In genomic region chr2:58203018-58203417, GRCh38 we compare ENCODE assay signal across 1 cellular context.
TF ChIP-seq lines count a peak whose summit lies in the region.

No MANE protein-coding gene starts in this region.

TF ChIP-seq in HepG2, 621 proteins besides CTCF, POLR2A, EP300 and RAD21 (continued from another document):
- TF ChIP-seq, protein P1, sequence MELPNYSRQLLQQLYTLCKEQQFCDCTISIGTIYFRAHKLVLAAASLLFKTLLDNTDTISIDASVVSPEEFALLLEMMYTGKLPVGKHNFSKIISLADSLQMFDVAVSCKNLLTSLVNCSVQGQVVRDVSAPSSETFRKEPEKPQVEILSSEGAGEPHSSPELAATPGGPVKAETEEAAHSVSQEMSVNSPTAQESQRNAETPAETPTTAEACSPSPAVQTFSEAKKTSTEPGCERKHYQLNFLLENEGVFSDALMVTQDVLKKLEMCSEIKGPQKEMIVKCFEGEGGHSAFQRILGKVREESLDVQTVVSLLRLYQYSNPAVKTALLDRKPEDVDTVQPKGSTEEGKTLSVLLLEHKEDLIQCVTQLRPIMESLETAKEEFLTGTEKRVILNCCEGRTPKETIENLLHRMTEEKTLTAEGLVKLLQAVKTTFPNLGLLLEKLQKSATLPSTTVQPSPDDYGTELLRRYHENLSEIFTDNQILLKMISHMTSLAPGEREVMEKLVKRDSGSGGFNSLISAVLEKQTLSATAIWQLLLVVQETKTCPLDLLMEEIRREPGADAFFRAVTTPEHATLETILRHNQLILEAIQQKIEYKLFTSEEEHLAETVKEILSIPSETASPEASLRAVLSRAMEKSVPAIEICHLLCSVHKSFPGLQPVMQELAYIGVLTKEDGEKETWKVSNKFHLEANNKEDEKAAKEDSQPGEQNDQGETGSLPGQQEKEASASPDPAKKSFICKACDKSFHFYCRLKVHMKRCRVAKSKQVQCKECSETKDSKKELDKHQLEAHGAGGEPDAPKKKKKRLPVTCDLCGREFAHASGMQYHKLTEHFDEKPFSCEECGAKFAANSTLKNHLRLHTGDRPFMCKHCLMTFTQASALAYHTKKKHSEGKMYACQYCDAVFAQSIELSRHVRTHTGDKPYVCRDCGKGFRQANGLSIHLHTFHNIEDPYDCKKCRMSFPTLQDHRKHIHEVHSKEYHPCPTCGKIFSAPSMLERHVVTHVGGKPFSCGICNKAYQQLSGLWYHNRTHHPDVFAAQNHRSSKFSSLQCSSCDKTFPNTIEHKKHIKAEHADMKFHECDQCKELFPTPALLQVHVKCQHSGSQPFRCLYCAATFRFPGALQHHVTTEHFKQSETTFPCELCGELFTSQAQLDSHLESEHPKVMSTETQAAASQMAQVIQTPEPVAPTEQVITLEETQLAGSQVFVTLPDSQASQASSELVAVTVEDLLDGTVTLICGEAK (IDR thresholded peaks at IDR 0.05), result no peak
- TF ChIP-seq, protein P1 (CRISPR knock-in tag; IDR thresholded peaks at IDR 0.05), result no peak
- TF ChIP-seq SIX4 (CRISPR knock-in tag; IDR thresholded peaks at IDR 0.05) (no peak), ATF5 (CRISPR knock-in tag; IDR thresholded peaks at IDR 0.05; ENCODE audit: low read depth) (no peak), RFXAP (CRISPR knock-in tag; IDR thresholded peaks at IDR 0.05; ENCODE audit: borderline replicate concordance) (no peak), SPEN (CRISPR knock-in tag; IDR thresholded peaks at IDR 0.05; ENCODE audit: low read depth) (no peak), ZSCAN30 (CRISPR knock-in tag; IDR thresholded peaks at IDR 0.05) (no peak), MYNN (CRISPR knock-in tag; IDR thresholded peaks at IDR 0.05; ENCODE audit: low read depth) (no peak)
TF ChIP-seq in HepG2: peak in this region for 0.
